Comparison of ENCODE assay signal across 20 cellular contexts in the genomic region with DNA sequence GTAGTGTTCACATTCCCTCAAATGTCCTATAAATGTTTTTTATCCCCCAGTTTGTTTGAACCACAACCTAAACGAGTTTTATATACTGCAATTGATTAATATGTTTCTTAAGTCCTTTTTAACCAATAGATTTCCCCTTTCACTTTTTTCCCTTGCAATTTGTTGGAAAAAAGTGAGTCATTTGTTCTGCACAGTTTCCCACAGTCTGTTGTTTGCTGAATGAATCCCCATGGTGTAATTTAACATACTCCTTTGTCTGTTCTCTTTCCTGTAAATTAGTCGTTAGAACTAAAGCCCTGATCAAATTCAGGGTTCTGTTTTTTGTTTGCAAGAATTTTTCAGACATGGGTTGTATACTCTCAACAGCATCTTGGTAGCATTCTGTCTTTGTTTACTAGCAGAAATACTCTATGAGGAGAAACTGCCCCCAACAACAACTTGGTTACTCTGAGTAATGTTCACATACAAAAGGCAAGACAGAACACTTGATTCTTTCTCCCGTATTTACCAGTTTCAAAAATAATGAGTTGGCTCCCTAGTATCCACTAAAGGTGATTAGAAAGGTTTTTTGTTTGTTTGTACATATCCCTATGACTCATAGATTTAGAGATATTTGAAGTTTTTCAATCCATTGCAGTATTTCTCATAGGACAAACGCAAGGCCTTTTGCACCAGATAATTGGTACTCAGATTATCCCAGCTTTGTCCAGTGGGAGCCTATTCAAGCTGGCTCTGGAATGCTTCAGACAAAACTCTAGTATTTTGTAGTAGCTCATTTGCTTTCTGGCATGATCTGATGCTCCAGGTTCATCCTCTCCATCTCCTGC. TPM values are rescaled to one million over a fixed set of nuclear protein-coding genes. Genes with fewer than 3 reads are reported as not detected.
A peak's percentile ranks its signal among the peaks of the same experiment; 100 is the strongest.
DNase-seq lines count a peak whose midpoint lies in the region; ATAC-seq, FAIRE-seq and TF ChIP-seq lines count a peak whose summit lies in the region.
"Had no signal": no experiment of that assay in that cellular context is flagged by ENCODE, and none has a peak within 500 bp of the region (broad histone marks: within the 10 kb centered on the region; RNA-seq: fewer than 3 reads in every experiment).

No MANE protein-coding gene starts in this region.

- peak; percentile 53 to 59; a peak in 4 of 6 replicates for ATAC-seq in A549
- no peak for ATAC-seq in HepG2
- no peak for ATAC-seq in GM19328 (IDR thresholded peaks at IDR 0.05; ENCODE audit: unreplicated experiment)

- no peak overlapping the region for H3K27ac Mint-ChIP-seq in activated naive CD4-positive, alpha-beta T cell treated with anti-CD3 and anti-CD28 coated beads for 36 hours
- H3K27ac Mint-ChIP-seq: activated CD4-positive, alpha-beta memory T cell treated with anti-CD3 and anti-CD28 coated beads for 36 hours had no signal

- TF ChIP-seq RAD21 in A549 (conservative IDR thresholded peaks at IDR 0.05 in 1 of 2, IDR thresholded peaks at IDR 0.05 in 1 of 2) (no peak), HepG2 (CRISPR knock-in tag; IDR thresholded peaks at IDR 0.05) (no peak)

- H3K4me3 ChIP-seq in A549, result no peak overlapping the region
- H3K4me3 ChIP-seq in choroid plexus epithelial cell (ENCODE audit: low read depth, low read length), result no peak overlapping the region
- H3K4me3 ChIP-seq in HepG2 (replicated peaks in 1 of 3; ENCODE audit: insufficient read depth in 1 of 3, low read depth in 2 of 3, low read length in 3 of 3), result no peak overlapping the region
- H3K4me3 ChIP-seq: coronary artery had no signal

- TF ChIP-seq CTCF in A549 (IDR thresholded peaks at IDR 0.05), result no peak
- TF ChIP-seq CTCF in choroid plexus epithelial cell (conservative IDR thresholded peaks at IDR 0.05; ENCODE audit: low read depth, low read length), result no peak
- no peak for TF ChIP-seq CTCF in HepG2 (CRISPR knock-in tag; IDR thresholded peaks at IDR 0.05)

- no peaks in the 10 kb centered on the region for H3K79me2 ChIP-seq in HepG2 (ENCODE audit: insufficient read depth, low read length)

- H3K4me2 ChIP-seq in A549, result peak overlapping the region; percentile 48
- H3K4me2 ChIP-seq in HepG2 (ENCODE audit: low read depth, low read length), result no peak overlapping the region

- 12% methylated on average over 4 of the region's 4 CpGs for WGBS in A549 (ENCODE audit: missing lambda C conversion rate)
- 91% methylated on average over 4 of the region's 4 CpGs for WGBS in HepG2 (ENCODE audit: low lambda C conversion rate)

- POLR2A ChIA-PET in A549 (lab: Yijun Ruan, JAX), result no interaction called here
- POLR2A ChIA-PET in HepG2 (lab: Yijun Ruan, JAX), result interaction anchor here (1.0 kb wide), 1 partner anchor 55 kb away, joined by 4 read pairs; a partner anchor contains a TSS

- CTCF ChIA-PET in A549 (lab: Yijun Ruan, JAX), result interaction anchor here (0.6 to 1.4 kb wide), 2 partner anchors 10 to 42 kb away, joined by 3 to 4 read pairs; no protein-coding TSS in a partner anchor
- CTCF ChIA-PET in HepG2 (lab: Yijun Ruan, JAX; ENCODE audit: low intra/inter-chr PET ratio, low total read pairs), result no interaction called here
- CTCF ChIA-PET in activated naive CD4-positive, alpha-beta T cell treated with anti-CD3 and anti-CD28 coated beads for 36 hours (lab: Charles Lee), result no interaction called here

- H3K27me3 Mint-ChIP-seq in activated naive CD4-positive, alpha-beta T cell treated with anti-CD3 and anti-CD28 coated beads for 36 hours (ENCODE audit: low read depth), result no peaks in the 10 kb centered on the region
- H3K27me3 Mint-ChIP-seq: activated CD4-positive, alpha-beta memory T cell treated with anti-CD3 and anti-CD28 coated beads for 36 hours had no signal

- intact Hi-C loops in HepG2 (cut with micrococcal nuclease; ENCODE audit: unreplicated experiment), result no loop called here
- intact Hi-C loops in activated naive CD4-positive, alpha-beta T cell treated with anti-CD3 and anti-CD28 coated beads for 36 hours (cut with micrococcal nuclease), result no loop called here

- H3K9me3 Mint-ChIP-seq in activated naive CD4-positive, alpha-beta T cell treated with anti-CD3 and anti-CD28 coated beads for 36 hours, result peaks cover 5% of the 10 kb centered on the region

- peaks cover 42% of the 10 kb centered on the region for H3K36me3 Mint-ChIP-seq in activated naive CD4-positive, alpha-beta T cell treated with anti-CD3 and anti-CD28 coated beads for 36 hours (ENCODE audit: low read depth)

- peak in 1 of 2 experiments; percentile 23 for DNase-seq in A549 (ENCODE audit: low read depth in 1 of 2, low spot score in 1 of 2)
- DNase-seq in LHCN-M2 (ENCODE audit: low read depth), result peak; percentile 78
- DNase-seq in choroid plexus epithelial cell (ENCODE audit: low read depth), result peak; percentile 72
- DNase-seq in HepG2 (ENCODE audit: low spot score), result peak; percentile 12
- DNase-seq in activated CD4-positive, alpha-beta T cell treated with anti-CD3 and anti-CD28 coated beads for 48 hours, result no peak
- no peak for DNase-seq in activated naive CD4-positive, alpha-beta T cell treated with anti-CD3 and anti-CD28 coated beads for 36 hours
- DNase-seq in stimulated activated naive CD4-positive, alpha-beta T cell (lab: John Stamatoyannopoulos, UW), result no peak
- DNase-seq: activated CD4-positive, alpha-beta memory T cell treated with anti-CD3 and anti-CD28 coated beads for 36 hours; activated gamma-delta T cell; DND-41; glutamatergic neuron; GOT3; NCI-H510A; stimulated activated CD4-positive, alpha-beta T cell treated with anti-CD3 and anti-CD28 coated beads, Interleukin-15, amount 100 ng/mL, for 24 hours; T1000 had no signal

- no peak overlapping the region for H2AFZ ChIP-seq in HepG2 (ENCODE audit: low read length)

- no peaks in the 10 kb centered on the region for H3K9me3 ChIP-seq in A549
- H3K9me3 ChIP-seq in HepG2 (ENCODE audit: low read length), result no peaks in the 10 kb centered on the region

- H3K27ac ChIP-seq in A549, result peak overlapping the region in 1 of 2 experiments; percentile 39; a peak in 2 of 6 replicates
- H3K27ac ChIP-seq in HepG2 (ENCODE audit: extremely low read length, insufficient read depth, low read length), result no peak overlapping the region

- TF ChIP-seq POLR2A in A549 (IDR thresholded peaks at IDR 0.05; ENCODE audit: low read length), result no peak
- no peak for TF ChIP-seq POLR2A in HepG2 (IDR thresholded peaks at IDR 0.05; ENCODE audit: insufficient read depth in 1 of 2, low read depth in 2 of 2, low read length in 2 of 2)

- no peaks in the 10 kb centered on the region for H4K20me1 ChIP-seq in HepG2 (ENCODE audit: insufficient read depth, low read length)

- peaks cover 14% of the 10 kb centered on the region for H3K4me1 ChIP-seq in A549
- H3K4me1 ChIP-seq in HepG2 (ENCODE audit: insufficient read depth, low read length), result 0 out of 2 replicates have a peak, but pooled peaks cover 6% of the 10 kb centered on the region

- FAIRE-seq in A549 (lab: Jason Lieb, UNC) (no peak), HepG2 (lab: Jason Lieb, UNC) (no peak)
- FAIRE-seq: GM12891, GM19239, urothelium cell line had no signal

- H3K9ac ChIP-seq in HepG2 (ENCODE audit: insufficient read depth, low read depth, low read length), result no peak overlapping the region

- peaks cover 4 to 21% of the 10 kb centered on the region in 2 experiments; a peak in 4 of 5 replicates for H3K36me3 ChIP-seq in HepG2 (replicated peaks in 1 of 2; ENCODE audit: control insufficient read depth in 1 of 2, insufficient read depth in 2 of 2, low read length in 2 of 2)

- in situ Hi-C loops in HepG2 (cut with HindIII; ENCODE audit: extremely low pct_ligation_motif_present, low pct_unique_long_range_greater_than_20kb), result no loop called here

- H3K27me3 ChIP-seq in HepG2 (ENCODE audit: control insufficient read depth in 1 of 2, insufficient read depth in 2 of 2, low read length in 2 of 2), result no peaks in the 10 kb centered on the region

- BruUV-seq in HepG2 (replicated peaks; lab: Mats Ljungman, UMichigan), result TSS peak; percentile 41

- peaks cover 6% of the 10 kb centered on the region for H3K4me1 Mint-ChIP-seq in activated naive CD4-positive, alpha-beta T cell treated with anti-CD3 and anti-CD28 coated beads for 36 hours (ENCODE audit: low read depth)

- no peak overlapping the region for H3K4me3 Mint-ChIP-seq in activated naive CD4-positive, alpha-beta T cell treated with anti-CD3 and anti-CD28 coated beads for 36 hours
- H3K4me3 Mint-ChIP-seq: activated CD4-positive, alpha-beta memory T cell treated with anti-CD3 and anti-CD28 coated beads for 36 hours had no signal

- TF ChIP-seq EP300 in A549 (IDR thresholded peaks at IDR 0.05), result no peak
- TF ChIP-seq EP300 in HepG2 (IDR thresholded peaks at IDR 0.05; ENCODE audit: low read depth in 2 of 2, low read length in 2 of 2), result no peak
- TF ChIP-seq EP300 in HepG2 (CRISPR knock-in tag; IDR thresholded peaks at IDR 0.05; ENCODE audit: borderline replicate concordance), result no peak

RNA-seq across cellular contexts. Expression of a gene that starts 16.5 kb away (rescaled TPM):
- polyA plus RNA-seq in A549 (2011; rRNA removed) (7.9 and 10.8 TPM in 2 replicates), A549 (2017; fragmentation: RNase III; extraction: RNeasy Plus Mini Kit Qiagen cat#74134 plus additional on column Dnase treatment) (8.1 to 10.2 TPM (median 8.3 TPM) in 3 replicates), HepG2 (2011; rRNA removed) (8.5 and 10.5 TPM in 2 replicates)
- polyA plus RNA-seq in A549 (2012; cell fraction: cytosol; rRNA removed), result 1.9 and 2.5 TPM in 2 replicates
- polyA plus RNA-seq in A549 (2012; cell fraction: nucleus; rRNA removed), result 0.78 and 1.2 TPM in 2 replicates
- polyA minus RNA-seq in A549 (2011; rRNA and poly(A)+ RNA removed), result 2.9 and 3.3 TPM in 2 replicates
- total RNA-seq in LHCN-M2 (2014; rRNA removed) (12.4 and 22.4 TPM in 2 replicates), HepG2 (2016; rRNA removed; fragmentation: Illumina TruSeq; extraction: Trizol) (41.5 and 63.5 TPM in 2 replicates)
- 6.9 TPM for polyA plus RNA-seq in LHCN-M2 (2012)
- total RNA-seq in HepG2 (2016; cell fraction: cytosol; rRNA removed; fragmentation: Illumina TruSeq; extraction: Trizol; ENCODE audit: low read depth), result 11.2 and 12.1 TPM in 2 replicates
- 40.0 and 66.3 TPM in 2 replicates for total RNA-seq in HepG2 (2016; cell fraction: insoluble cytoplasmic fraction; rRNA removed; fragmentation: Illumina TruSeq; extraction: Trizol)
- total RNA-seq in HepG2 (2016; cell fraction: membrane; rRNA removed; fragmentation: Illumina TruSeq; extraction: Trizol), result 32.2 and 33.6 TPM in 2 replicates
- 22.8 and 26.5 TPM in 2 replicates for total RNA-seq in HepG2 (2016; cell fraction: nucleus; rRNA removed; fragmentation: Illumina TruSeq; extraction: Trizol)
- 5.3 and 9.2 TPM in 2 replicates for polyA plus RNA-seq in HepG2 (2011; cell fraction: cytosol; rRNA removed)
- polyA plus RNA-seq in HepG2 (2011; cell fraction: nucleus; rRNA removed), result 1.9 and 2.2 TPM in 2 replicates
- polyA plus RNA-seq in HepG2 (2012), result 15.3 and 19.3 TPM in 2 replicates
- polyA plus RNA-seq in HepG2 (2016; cell fraction: cytosol; fragmentation: Illumina TruSeq; extraction: Trizol; ENCODE audit: low read depth), result 6.5 and 6.7 TPM in 2 replicates
- polyA plus RNA-seq in HepG2 (2016; cell fraction: insoluble cytoplasmic fraction; fragmentation: Illumina TruSeq; extraction: Trizol; ENCODE audit: low read depth), result 46.8 and 46.9 TPM in 2 replicates
- 16.1 and 17.3 TPM in 2 replicates for polyA plus RNA-seq in HepG2 (2016; cell fraction: membrane; fragmentation: Illumina TruSeq; extraction: Trizol; ENCODE audit: low read depth)
- 15.0 and 16.2 TPM in 2 replicates for polyA plus RNA-seq in HepG2 (2016; cell fraction: nucleus; fragmentation: Illumina TruSeq; extraction: Trizol; ENCODE audit: insufficient read depth, low read depth)
- polyA minus RNA-seq in HepG2 (2011; rRNA and poly(A)+ RNA removed; ENCODE audit: low replicate concordance), result 1.4 and 3.1 TPM in 2 replicates
- polyA minus RNA-seq in HepG2 (2011; cell fraction: cytosol; rRNA and poly(A)+ RNA removed), result 7.6 and 10.1 TPM in 2 replicates
- 20.7 and 27.4 TPM in 2 replicates for polyA minus RNA-seq in HepG2 (2011; cell fraction: nucleus; rRNA and poly(A)+ RNA removed)
- 10 to 100 TPM; 20.8 to 22.2 TPM for total RNA-seq in activated naive CD4-positive, alpha-beta T cell treated with anti-CD3 and anti-CD28 coated beads for 36 hours

RNA-seq across cellular contexts. Expression of a gene that starts 54.7 kb away (rescaled TPM):
- polyA plus RNA-seq in A549 (2011; rRNA removed) (107 and 122 TPM in 2 replicates), A549 (2017; fragmentation: RNase III; extraction: RNeasy Plus Mini Kit Qiagen cat#74134 plus additional on column Dnase treatment) (114 to 132 TPM (median 119 TPM) in 3 replicates), HepG2 (2011; rRNA removed) (94.5 and 128 TPM in 2 replicates)
- polyA plus RNA-seq in A549 (2012; cell fraction: cytosol; rRNA removed), result 65.0 and 75.5 TPM in 2 replicates
- polyA plus RNA-seq in A549 (2012; cell fraction: nucleus; rRNA removed), result 21.4 and 22.0 TPM in 2 replicates
- 23.0 and 24.5 TPM in 2 replicates for polyA minus RNA-seq in A549 (2011; rRNA and poly(A)+ RNA removed)
- total RNA-seq in LHCN-M2 (2014; rRNA removed) (41.2 and 45.9 TPM in 2 replicates), HepG2 (2016; rRNA removed; fragmentation: Illumina TruSeq; extraction: Trizol) (188 and 270 TPM in 2 replicates)
- 31.4 TPM for polyA plus RNA-seq in LHCN-M2 (2012)
- total RNA-seq in HepG2 (2016; cell fraction: cytosol; rRNA removed; fragmentation: Illumina TruSeq; extraction: Trizol; ENCODE audit: low read depth), result 62.9 and 68.9 TPM in 2 replicates
- 186 and 287 TPM in 2 replicates for total RNA-seq in HepG2 (2016; cell fraction: insoluble cytoplasmic fraction; rRNA removed; fragmentation: Illumina TruSeq; extraction: Trizol)
- total RNA-seq in HepG2 (2016; cell fraction: membrane; rRNA removed; fragmentation: Illumina TruSeq; extraction: Trizol), result 86.5 and 89.3 TPM in 2 replicates
- total RNA-seq in HepG2 (2016; cell fraction: nucleus; rRNA removed; fragmentation: Illumina TruSeq; extraction: Trizol), result 93.4 and 98.7 TPM in 2 replicates
- polyA plus RNA-seq in HepG2 (2011; cell fraction: cytosol; rRNA removed), result 93.8 and 101 TPM in 2 replicates
- 27.9 and 33.4 TPM in 2 replicates for polyA plus RNA-seq in HepG2 (2011; cell fraction: nucleus; rRNA removed)
- polyA plus RNA-seq in HepG2 (2012), result 93.5 and 97.9 TPM in 2 replicates
- 51.5 and 51.7 TPM in 2 replicates for polyA plus RNA-seq in HepG2 (2016; cell fraction: cytosol; fragmentation: Illumina TruSeq; extraction: Trizol; ENCODE audit: low read depth)
- 263 and 287 TPM in 2 replicates for polyA plus RNA-seq in HepG2 (2016; cell fraction: insoluble cytoplasmic fraction; fragmentation: Illumina TruSeq; extraction: Trizol; ENCODE audit: low read depth)
- 64.6 and 67.7 TPM in 2 replicates for polyA plus RNA-seq in HepG2 (2016; cell fraction: membrane; fragmentation: Illumina TruSeq; extraction: Trizol; ENCODE audit: low read depth)
- polyA plus RNA-seq in HepG2 (2016; cell fraction: nucleus; fragmentation: Illumina TruSeq; extraction: Trizol; ENCODE audit: insufficient read depth, low read depth), result 113 and 114 TPM in 2 replicates
- polyA minus RNA-seq in HepG2 (2011; rRNA and poly(A)+ RNA removed; ENCODE audit: low replicate concordance), result 20.7 and 22.4 TPM in 2 replicates
- polyA minus RNA-seq in HepG2 (2011; cell fraction: cytosol; rRNA and poly(A)+ RNA removed), result 21.0 and 30.3 TPM in 2 replicates
- 82.0 and 84.3 TPM in 2 replicates for polyA minus RNA-seq in HepG2 (2011; cell fraction: nucleus; rRNA and poly(A)+ RNA removed)
- total RNA-seq in activated naive CD4-positive, alpha-beta T cell treated with anti-CD3 and anti-CD28 coated beads for 36 hours, result 10 to 100 TPM; 65.2 to 71.2 TPM

Comparison
In these comparisons a context has a peak if more than half of its experiments do, and no peak if none do; other contexts are left out.
1. ATAC-seq: peak in A549 (2 of 2); none in HepG2 (single experiment) and GM19328 (single experiment).
2. DNase-seq: peak in LHCN-M2 (single experiment), choroid plexus epithelial cell (single experiment) and HepG2 (single experiment); none in activated CD4-positive, alpha-beta T cell treated with anti-CD3 and anti-CD28 coated beads for 48 hours (single experiment), activated naive CD4-positive, alpha-beta T cell treated with anti-CD3 and anti-CD28 coated beads for 36 hours (single experiment) and stimulated activated naive CD4-positive, alpha-beta T cell (0 of 6).